In the genomic region with DNA sequence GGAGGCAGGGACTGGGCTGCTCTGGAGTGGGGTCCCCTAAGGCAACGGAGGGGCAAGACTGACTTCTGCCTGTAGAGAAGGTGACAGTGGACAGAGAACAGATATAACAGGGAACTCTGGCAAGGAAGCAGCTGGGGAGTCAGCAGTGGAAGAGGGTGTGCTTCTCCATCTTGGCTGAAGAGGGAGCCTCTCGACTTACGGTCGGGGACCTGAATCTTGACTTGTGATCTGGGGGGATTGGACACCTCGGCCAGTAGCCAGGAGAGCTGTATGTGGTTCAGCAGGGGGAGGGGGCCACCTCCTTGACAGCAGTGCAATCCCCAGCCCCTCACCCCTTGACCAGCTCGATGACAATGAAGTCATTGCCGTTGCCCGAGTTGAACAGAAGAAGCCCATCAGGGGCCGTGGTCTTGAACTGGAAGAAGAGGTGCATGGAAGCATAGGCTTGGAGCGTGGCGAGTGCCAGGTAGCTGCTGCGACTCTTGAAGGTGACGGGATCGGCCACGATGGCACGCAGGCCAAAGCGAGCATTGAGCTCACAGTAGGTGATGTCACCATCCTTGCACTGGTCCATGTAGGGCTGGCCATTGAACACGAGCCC, we compare ENCODE assay signal across 8 cellular contexts.
DNase-seq lines count a peak whose midpoint lies in the region; ATAC-seq and TF ChIP-seq lines count a peak whose summit lies in the region.

No MANE protein-coding gene starts in this region.

- no peak overlapping the region for H3K4me3 Mint-ChIP-seq in H9
- H3K4me3 Mint-ChIP-seq in CD8-positive, alpha-beta T cell = no peak overlapping the region

- H2BK20ac ChIP-seq in H9 (ENCODE audit: low read depth, low read length, poor library complexity, severe bottlenecking) = no peak overlapping the region

- H3K4me3 ChIP-seq in BE2C (ENCODE audit: low read depth, low read length) (no peak overlapping the region), left lung (no peak overlapping the region)
- H3K4me3 ChIP-seq in CD8-positive, alpha-beta T cell (ENCODE audit: low read depth, low read length) = no peak overlapping the region

- H2BK15ac ChIP-seq in H9 (ENCODE audit: low read depth, low read length) = no peak overlapping the region

- no peaks in the 10 kb centered on the region for H3K79me1 ChIP-seq in H9 (ENCODE audit: insufficient read depth, low read depth, low read length, poor library complexity, severe bottlenecking)

- H3K9ac ChIP-seq in H9 (ENCODE audit: extremely low read depth, insufficient read length, low read length) = no peak overlapping the region

- no peak overlapping the region for H3K27ac ChIP-seq in H9 (ENCODE audit: insufficient read length, low read depth, low read length)
- H3K27ac ChIP-seq in VCaP = no peak overlapping the region
- no peak overlapping the region for H3K27ac ChIP-seq in left lung
- no peak overlapping the region for H3K27ac ChIP-seq in CD8-positive, alpha-beta T cell (ENCODE audit: low read depth, low read length)

- H4K8ac ChIP-seq in H9 (replicated peaks; ENCODE audit: insufficient read length, low read depth, low read length) = no peak overlapping the region

- H3K27me3 ChIP-seq in BE2C = no peaks in the 10 kb centered on the region
- no peaks in the 10 kb centered on the region; the same call in 1 of the 2 replicates for H3K27me3 ChIP-seq in H9 (ENCODE audit: insufficient read depth, low read length)
- peaks cover 0 to 16% of the 10 kb centered on the region in 2 donors for H3K27me3 ChIP-seq in left lung
- no peaks in the 10 kb centered on the region for H3K27me3 ChIP-seq in CD8-positive, alpha-beta T cell (ENCODE audit: insufficient read depth, low read length)

- H4K91ac ChIP-seq in H9 (ENCODE audit: insufficient read length, low read depth, low read length) = no peak overlapping the region

- POLR2A ChIA-PET in CD8-positive, alpha-beta T cell (lab: Charles Lee) = interaction anchor here (1.1 kb wide), 1 partner anchor 202 kb away, joined by 3 read pairs; no protein-coding TSS in a partner anchor

- no peaks in the 10 kb centered on the region for H3K36me3 Mint-ChIP-seq in H9 (ENCODE audit: insufficient read depth in 1 of 3, low read depth in 3 of 3)
- H3K36me3 Mint-ChIP-seq in CD8-positive, alpha-beta T cell = no peaks in the 10 kb centered on the region

- H3K9me3 ChIP-seq in BE2C (no peaks in the 10 kb centered on the region), H9 (ENCODE audit: control insufficient read depth, low read depth, low read length) (no peaks in the 10 kb centered on the region), left lung (no peaks in the 10 kb centered on the region)
- no peaks in the 10 kb centered on the region for H3K9me3 ChIP-seq in CD8-positive, alpha-beta T cell (ENCODE audit: low read length)

- H4K5ac ChIP-seq in H9 (ENCODE audit: insufficient read length, low read depth, low read length) = no peak overlapping the region

- H3T11ph ChIP-seq in H9 (ENCODE audit: low read length) = no peak overlapping the region

- CTCF ChIA-PET in CD8-positive, alpha-beta T cell (lab: Charles Lee) = interaction anchor here (1.8 kb wide), 1 partner anchor 202 kb away, joined by 6 read pairs; no protein-coding TSS in a partner anchor

- WGBS in H9 (ENCODE audit: extremely low coverage, insufficient read length, low lambda C conversion rate) = no CpG with 5 or more reads among the region's 18 CpGs

- no peak overlapping the region for H2AFZ ChIP-seq in H9 (ENCODE audit: low read length)

- H3K4me2 ChIP-seq in H9 (ENCODE audit: insufficient read depth, insufficient read length, low read length) = no peak overlapping the region

- H3K23ac ChIP-seq in H9 (ENCODE audit: insufficient read length, low read depth, low read length) = no peak overlapping the region

- TF ChIP-seq CTCF in BE2C (IDR thresholded peaks at IDR 0.05; ENCODE audit: low read depth, low read length) (peak; percentile 50), H9 (conservative IDR thresholded peaks at IDR 0.05) (peak; percentile 63), VCaP (conservative IDR thresholded peaks at IDR 0.05) (peak; percentile 75), left lung (IDR thresholded peaks at IDR 0.05) (peak; percentile 21 to 33)
- no peak for TF ChIP-seq CTCF in CD8-positive, alpha-beta T cell (IDR thresholded peaks at IDR 0.05)

- H3K27ac Mint-ChIP-seq in H9 = no peak overlapping the region
- no peak overlapping the region for H3K27ac Mint-ChIP-seq in CD8-positive, alpha-beta T cell

- H3K14ac ChIP-seq in H9 (ENCODE audit: insufficient read depth, low read length) = no peak overlapping the region

- peaks cover 46% of the 10 kb centered on the region for H3K27me3 Mint-ChIP-seq in H9 (ENCODE audit: low read depth)
- peaks cover 16% of the 10 kb centered on the region for H3K27me3 Mint-ChIP-seq in CD8-positive, alpha-beta T cell (ENCODE audit: low read depth)

- no peak overlapping the region for H3K18ac ChIP-seq in H9 (ENCODE audit: insufficient read length, low read depth, low read length)

- H3K4me1 Mint-ChIP-seq in H9 = peaks cover 10 to 34% of the 10 kb centered on the region in 2 experiments
- H3K4me1 Mint-ChIP-seq in CD8-positive, alpha-beta T cell (ENCODE audit: low read depth) = no peaks in the 10 kb centered on the region

- no peak for DNase-seq in BE2C
- DNase-seq in H9 = peak; percentile 60
- no peak for DNase-seq in left lung
- DNase-seq in mesenteric fat pad (ENCODE audit: low spot score) = no peak
- no peak for DNase-seq in CD8-positive, alpha-beta T cell
- DNase-seq in stimulated activated CD4-positive, alpha-beta T cell treated with anti-CD3 and anti-CD28 coated beads, Interleukin-2, amount 100 ng/mL, for 48 hours = no peak
- no peak for DNase-seq in stimulated activated CD4-positive, alpha-beta T cell treated with anti-CD3 and anti-CD28 coated beads, Interleukin-2, amount 100 ng/mL, for 24 hours

- intact Hi-C loops in left lung (cut with DNase I) = loop anchor here in 1 of 2 donors (5.0 kb wide), 1 partner anchor 99 kb away; no protein-coding TSS in a partner anchor
- intact Hi-C loops in CD8-positive, alpha-beta T cell (cut with DNase I, micrococcal nuclease) = loop anchor here (5.0 to 10.0 kb wide), 2 partner anchors 156 to 334 kb away; a partner anchor contains a TSS

- H3K36me3 ChIP-seq in BE2C = no peaks in the 10 kb centered on the region
- H3K36me3 ChIP-seq in left lung = no peaks in the 10 kb centered on the region
- H3K36me3 ChIP-seq in CD8-positive, alpha-beta T cell (ENCODE audit: insufficient read depth, low read length) = no peaks in the 10 kb centered on the region

- no peak overlapping the region for H3K56ac ChIP-seq in H9 (ENCODE audit: insufficient read length, low read depth, low read length)

- no peak for ATAC-seq in left lung
- ATAC-seq in CD8-positive, alpha-beta T cell = no peak

- peaks cover 3% of the 10 kb centered on the region for H3K23me2 ChIP-seq in H9 (ENCODE audit: insufficient read length, low read depth, low read length, poor library complexity, severe bottlenecking)

- H3K4me1 ChIP-seq in BE2C (no peaks in the 10 kb centered on the region), H9 (ENCODE audit: insufficient read depth, low read length) (no peaks in the 10 kb centered on the region), left lung (peaks cover 0 to 20% of the 10 kb centered on the region in 2 donors)
- no peaks in the 10 kb centered on the region for H3K4me1 ChIP-seq in CD8-positive, alpha-beta T cell (ENCODE audit: insufficient read depth, low read length)

- no peaks in the 10 kb centered on the region for H4K20me1 ChIP-seq in H9 (ENCODE audit: control insufficient read depth, insufficient read depth, insufficient read length)

- no peaks in the 10 kb centered on the region for H3K79me2 ChIP-seq in H9 (ENCODE audit: insufficient read depth, low read length)

- no peaks in the 10 kb centered on the region for H3K9me3 Mint-ChIP-seq in H9
- no peaks in the 10 kb centered on the region for H3K9me3 Mint-ChIP-seq in CD8-positive, alpha-beta T cell

- no peak overlapping the region for H2BK120ac ChIP-seq in H9 (ENCODE audit: low read depth, low read length, poor library complexity, severe bottlenecking)

- H2BK5ac ChIP-seq in H9 (ENCODE audit: insufficient read length, low read length) = no peak overlapping the region

- H3K4ac ChIP-seq in H9 (ENCODE audit: low read depth, low read length) = no peak overlapping the region

- no peak overlapping the region for H2AK5ac ChIP-seq in H9 (ENCODE audit: insufficient read length, low read length)

- H2BK12ac ChIP-seq in H9 (ENCODE audit: insufficient read length, low read depth, low read length) = no peak overlapping the region
